In genomic region chr15:77897896-77898406, GRCh38 we compare ENCODE assay signal across 15 cellular contexts.
DNase-seq lines count a peak whose midpoint lies in the region; ATAC-seq and TF ChIP-seq lines count a peak whose summit lies in the region.
"Had no signal": no experiment of that assay in that cellular context is flagged by ENCODE, and none has a peak within 500 bp of the region (broad histone marks: within the 10 kb centered on the region; RNA-seq: fewer than 3 reads in every experiment).

No MANE protein-coding gene starts in this region.

- ATAC-seq in left ventricle myocardium superior (no peak), upper lobe of right lung (no peak), GM21576 (IDR thresholded peaks at IDR 0.05; ENCODE audit: unreplicated experiment) (no peak)

- no peaks in the 10 kb centered on the region for H3K4me1 ChIP-seq in right atrium auricular region
- no peaks in the 10 kb centered on the region for H3K4me1 ChIP-seq in osteoblast (ENCODE audit: insufficient read depth, low read length)
- no peaks in the 10 kb centered on the region for H3K4me1 ChIP-seq in upper lobe of right lung

- H3K4me1 Mint-ChIP-seq in chondrocyte (ENCODE audit: low read depth) = peaks cover 29% of the 10 kb centered on the region
- H3K4me1 Mint-ChIP-seq: CD4-positive, CD25-positive, alpha-beta regulatory T cell had no signal

- no peak overlapping the region for H3K4me3 Mint-ChIP-seq in chondrocyte (ENCODE audit: unreplicated experiment)
- H3K4me3 Mint-ChIP-seq: CD4-positive, CD25-positive, alpha-beta regulatory T cell had no signal

- DNase-seq in left ventricle myocardium superior = peak; percentile 26
- DNase-seq in right atrium auricular region (ENCODE audit: low spot score) = no peak
- peak; percentile 52 for DNase-seq in chondrocyte (ENCODE audit: low spot score)
- DNase-seq in osteoblast (ENCODE audit: insufficient read length, low spot score, missing footprints) = peak; percentile 75
- DNase-seq in upper lobe of right lung = peak; percentile 57
- DNase-seq in SHP77 treated with DMSO at 0.1 percent for 48 hours (lab: John Stamatoyannopoulos, UW) = no peak
- DNase-seq: 8988T; AML-193; CD4-positive, CD25-positive, alpha-beta regulatory T cell; DMS53; GF-D8; GM23248; H7 had no signal

- H3K4me3 ChIP-seq in right atrium auricular region = no peak overlapping the region
- H3K4me3 ChIP-seq in osteoblast (ENCODE audit: insufficient read depth, low read length) = no peak overlapping the region
- H3K4me3 ChIP-seq in upper lobe of right lung = no peak overlapping the region
- H3K4me3 ChIP-seq: BLaER1 treated with 17β-estradiol and CSF1 and Interleukin-3, amounts not matched to agents 10 nM and 100 nM; GM23248 had no signal

- H3K27me3 ChIP-seq in right atrium auricular region (no peaks in the 10 kb centered on the region), osteoblast (ENCODE audit: insufficient read depth, low read length) (no peaks in the 10 kb centered on the region), upper lobe of right lung (no peaks in the 10 kb centered on the region)
- H3K27me3 ChIP-seq: BLaER1 treated with 17β-estradiol and CSF1 and Interleukin-3, amounts not matched to agents 10 nM and 100 nM had no signal

- H3K27me3 Mint-ChIP-seq in chondrocyte (ENCODE audit: low read depth) = no peaks in the 10 kb centered on the region
- H3K27me3 Mint-ChIP-seq: CD4-positive, CD25-positive, alpha-beta regulatory T cell had no signal

- intact Hi-C loops in left ventricle myocardium superior (cut with micrococcal nuclease) (no loop called here), upper lobe of right lung (cut with DNase I) (no loop called here)

- H3K36me3 ChIP-seq in right atrium auricular region = no peaks in the 10 kb centered on the region
- H3K36me3 ChIP-seq in osteoblast (ENCODE audit: insufficient read depth, low read length) = no peaks in the 10 kb centered on the region
- no peaks in the 10 kb centered on the region for H3K36me3 ChIP-seq in upper lobe of right lung
- H3K36me3 ChIP-seq: BLaER1 treated with 17β-estradiol and CSF1 and Interleukin-3, amounts not matched to agents 10 nM and 100 nM had no signal

- no peak overlapping the region for H3K27ac ChIP-seq in right atrium auricular region
- H3K27ac ChIP-seq in osteoblast (ENCODE audit: low read depth, low read length) = no peak overlapping the region
- H3K27ac ChIP-seq in upper lobe of right lung = no peak overlapping the region
- H3K27ac ChIP-seq: BLaER1 treated with 17β-estradiol and CSF1 and Interleukin-3, amounts not matched to agents 10 nM and 100 nM; GM23248 had no signal

- H3K36me3 Mint-ChIP-seq in chondrocyte (ENCODE audit: low read depth) = peaks cover 8% of the 10 kb centered on the region
- H3K36me3 Mint-ChIP-seq: CD4-positive, CD25-positive, alpha-beta regulatory T cell had no signal

- H3K79me2 ChIP-seq in osteoblast (ENCODE audit: insufficient read depth, low read length) = no peaks in the 10 kb centered on the region

- no peaks in the 10 kb centered on the region for H3K9me3 ChIP-seq in right atrium auricular region
- no peaks in the 10 kb centered on the region for H3K9me3 ChIP-seq in osteoblast (ENCODE audit: low read depth, low read length)
- H3K9me3 ChIP-seq in upper lobe of right lung = no peaks in the 10 kb centered on the region
- H3K9me3 ChIP-seq: BLaER1 treated with 17β-estradiol and CSF1 and Interleukin-3, amounts not matched to agents 10 nM and 100 nM had no signal

- no peak overlapping the region for H3K27ac Mint-ChIP-seq in chondrocyte (ENCODE audit: unreplicated experiment)
- H3K27ac Mint-ChIP-seq: CD4-positive, CD25-positive, alpha-beta regulatory T cell had no signal

- no peak overlapping the region for H2AFZ ChIP-seq in osteoblast (ENCODE audit: low read length)
- H2AFZ ChIP-seq: GM23248 had no signal

- H3K4me2 ChIP-seq in osteoblast (ENCODE audit: insufficient read depth, low read length) = no peak overlapping the region
- H3K4me2 ChIP-seq: BLaER1 treated with 17β-estradiol and CSF1 and Interleukin-3, amounts not matched to agents 10 nM and 100 nM had no signal

- TF ChIP-seq CTCF in right atrium auricular region (IDR thresholded peaks at IDR 0.05) (no peak), chondrocyte (IDR thresholded peaks at IDR 0.05) (no peak), osteoblast (IDR thresholded peaks at IDR 0.05; ENCODE audit: extremely low read depth, low read depth, low read length) (no peak), upper lobe of right lung (IDR thresholded peaks at IDR 0.05) (no peak)

- no peaks in the 10 kb centered on the region for H3K9me3 Mint-ChIP-seq in chondrocyte (ENCODE audit: low read depth)
- H3K9me3 Mint-ChIP-seq: CD4-positive, CD25-positive, alpha-beta regulatory T cell had no signal

- no peaks in the 10 kb centered on the region for H4K20me1 ChIP-seq in osteoblast (ENCODE audit: insufficient read depth, low read length)

Comparison
In these comparisons a context has a peak if more than half of its experiments do, and no peak if none do; other contexts are left out.
1. DNase-seq: peak in left ventricle myocardium superior (single experiment), chondrocyte (single experiment), osteoblast (single experiment) and upper lobe of right lung (single experiment); none in right atrium auricular region (single experiment) and SHP77 treated with DMSO at 0.1 percent for 48 hours (single experiment).